7 cellular contexts compared by ENCODE assay signal in the genomic region with DNA sequence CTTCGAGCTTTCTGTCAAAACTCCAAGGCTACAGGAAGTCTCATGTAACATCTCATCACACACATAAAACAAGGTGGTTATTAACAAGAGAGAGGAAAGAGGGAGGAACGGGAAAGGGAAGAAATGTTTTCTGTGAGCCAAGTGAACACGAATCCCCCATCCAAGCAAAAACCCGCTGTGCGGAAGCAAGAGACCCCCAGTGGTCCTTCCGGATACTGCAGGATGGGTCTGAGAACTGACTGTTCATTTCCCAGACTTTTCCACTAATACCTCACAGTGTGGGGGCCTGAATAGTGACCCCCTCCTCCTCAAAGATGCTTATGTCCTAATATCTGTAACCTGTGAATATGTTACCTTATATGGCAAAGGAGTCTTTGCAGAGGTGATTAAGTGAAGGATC. TPM values are rescaled to one million over a fixed set of nuclear protein-coding genes. Genes with fewer than 3 reads are reported as not detected.
DNase-seq lines count a peak whose midpoint lies in the region; ATAC-seq and TF ChIP-seq lines count a peak whose summit lies in the region.

No MANE protein-coding gene starts in this region.

- no peak overlapping the region for H3K27ac Mint-ChIP-seq in immature natural killer cell

- H3K79me2 ChIP-seq in PC-9 (ENCODE audit: low read depth) (no peaks in the 10 kb centered on the region), smooth muscle cell (ENCODE audit: low read depth) (no peaks in the 10 kb centered on the region)

- no peaks in the 10 kb centered on the region for H4K20me1 ChIP-seq in PC-9 (ENCODE audit: insufficient read depth)
- no peaks in the 10 kb centered on the region for H4K20me1 ChIP-seq in smooth muscle cell (ENCODE audit: low read depth)

- H3K9me2 ChIP-seq in PC-9 (ENCODE audit: insufficient read depth), result no peaks in the 10 kb centered on the region

- WGBS in gastroesophageal sphincter (ENCODE audit: low coverage in 1 of 2), 2 donors, result 15 to 18% methylated on average over 4 to 6 of the region's 6 CpGs
- 19% methylated on average over 6 of the region's 6 CpGs for WGBS in smooth muscle cell (ENCODE audit: low lambda C conversion rate)

- no peaks in the 10 kb centered on the region for H3K4me1 Mint-ChIP-seq in immature natural killer cell

- TF ChIP-seq POLR2A in gastroesophageal sphincter (IDR thresholded peaks at IDR 0.05), result no peak

- intact Hi-C loops in PC-9 (cut with micrococcal nuclease; ENCODE audit: unreplicated experiment), result no loop called here

- no peak overlapping the region for H3K27ac ChIP-seq in PC-9
- H3K27ac ChIP-seq in gastroesophageal sphincter, result no peak overlapping the region
- H3K27ac ChIP-seq in smooth muscle cell (ENCODE audit: low read depth), result no peak overlapping the region

- peaks cover 2 to 8% (median 4%) of the 10 kb centered on the region in 3 donors for H3K27me3 Mint-ChIP-seq in immature natural killer cell (ENCODE audit: low read depth in 3 of 3)

- H3K4me2 ChIP-seq in PC-9 (no peak overlapping the region), smooth muscle cell (no peak overlapping the region)

- DNase-seq in H4 (ENCODE audit: low spot score) (peak; percentile 23), PC-9 (no peak), smooth muscle cell (lab: John Stamatoyannopoulos, UW; ENCODE audit: unreplicated experiment) (no peak), immature natural killer cell (no peak)

- no peaks in the 10 kb centered on the region for H3K9me3 Mint-ChIP-seq in immature natural killer cell

- POLR2A ChIA-PET in PC-9 (lab: Charles Lee; ENCODE audit: unreplicated experiment), result no interaction called here

- H3K4me3 Mint-ChIP-seq in immature natural killer cell, result no peak overlapping the region

- peaks cover 62% of the 10 kb centered on the region for H3K27me3 ChIP-seq in PC-9 (ENCODE audit: insufficient read depth, low read depth)
- no peaks in the 10 kb centered on the region for H3K27me3 ChIP-seq in gastroesophageal sphincter
- H3K27me3 ChIP-seq in smooth muscle cell (ENCODE audit: low read depth), result no peaks in the 10 kb centered on the region

- H3K4me3 ChIP-seq in PC-9 (no peak overlapping the region), gastroesophageal sphincter (no peak overlapping the region), smooth muscle cell (no peak overlapping the region)

- TF ChIP-seq EP300 in gastroesophageal sphincter (IDR thresholded peaks at IDR 0.05), result no peak

- CTCF ChIA-PET in PC-9 (lab: Charles Lee), result no interaction called here

- BruUV-seq in PC-9 (replicated peaks; lab: Mats Ljungman, UMichigan), result no TSS peak

- no peaks in the 10 kb centered on the region for H3K36me3 ChIP-seq in PC-9 (ENCODE audit: low read depth)
- no peaks in the 10 kb centered on the region for H3K36me3 ChIP-seq in gastroesophageal sphincter
- H3K36me3 ChIP-seq in smooth muscle cell (ENCODE audit: low read depth), result no peaks in the 10 kb centered on the region

- no peak overlapping the region for H3K9ac ChIP-seq in smooth muscle cell (ENCODE audit: low read depth)

- H3K4me1 ChIP-seq in PC-9 (replicated peaks; ENCODE audit: insufficient read depth) (no peaks in the 10 kb centered on the region), gastroesophageal sphincter (no peaks in the 10 kb centered on the region), smooth muscle cell (ENCODE audit: low read depth) (no peaks in the 10 kb centered on the region)

- no peak for ATAC-seq in gastroesophageal sphincter
- no peak for ATAC-seq in GM18519 (IDR thresholded peaks at IDR 0.05; ENCODE audit: low FRiP score, unreplicated experiment)
- no peak for ATAC-seq in HG03045 (IDR thresholded peaks at IDR 0.05; ENCODE audit: unreplicated experiment)

- H2AFZ ChIP-seq in PC-9 (no peak overlapping the region), smooth muscle cell (ENCODE audit: low read depth) (no peak overlapping the region)

- no peaks in the 10 kb centered on the region for H3K36me3 Mint-ChIP-seq in immature natural killer cell

- H3F3A ChIP-seq in PC-9 (ENCODE audit: insufficient read depth, low read depth), result no peaks in the 10 kb centered on the region
- peaks cover 7% of the 10 kb centered on the region for H3F3A ChIP-seq in smooth muscle cell (ENCODE audit: low read depth)

- H3K9me3 ChIP-seq in PC-9 (ENCODE audit: insufficient read depth, low read depth), result no peaks in the 10 kb centered on the region; the same call in 1 of the 2 replicates
- H3K9me3 ChIP-seq in gastroesophageal sphincter, result no peaks in the 10 kb centered on the region
- no peaks in the 10 kb centered on the region for H3K9me3 ChIP-seq in smooth muscle cell (replicated peaks; ENCODE audit: low read depth)

- TF ChIP-seq CTCF in PC-9 (conservative IDR thresholded peaks at IDR 0.05) (peak; percentile 61), gastroesophageal sphincter (IDR thresholded peaks at IDR 0.05) (peak in 3 of 4 experiments; percentile 17 to 58 (median 42)), smooth muscle cell (IDR thresholded peaks at IDR 0.05; ENCODE audit: borderline replicate concordance, insufficient read depth, poor library complexity, severe bottlenecking) (peak; percentile 46)

RNA-seq across cellular contexts. Expression of gene DIPK1C, which starts 19.0 kb away (rescaled TPM):
- 1.6 TPM in 1 of 2 replicates, not detected in the other for total RNA-seq in H4 (2014; rRNA removed; shearing (Covaris generic))
- total RNA-seq in PC-9 (2021), result not detected in 2 replicates
- under 1 TPM in 2 of 4 donors, not detected in 2; 0.13 to 0.42 TPM for total RNA-seq in gastroesophageal sphincter
- not detected in 2 replicates for total RNA-seq in smooth muscle cell
- not detected in 2 replicates for polyA plus RNA-seq in smooth muscle cell
- not detected for polyA plus RNA-seq in immature natural killer cell

RNA-seq across cellular contexts. Expression of gene CNDP2, which starts 20.0 kb away (rescaled TPM):
- total RNA-seq in H4 (2014; rRNA removed; shearing (Covaris generic)), result 42.9 and 57.3 TPM in 2 replicates
- total RNA-seq in PC-9 (2021) (161 and 183 TPM in 2 replicates), gastroesophageal sphincter (10 to 100 TPM; 37.5 to 48.9 (median 48.0) TPM), smooth muscle cell (48.0 and 73.4 TPM in 2 replicates)
- polyA plus RNA-seq in smooth muscle cell (64.1 and 81.1 TPM in 2 replicates), immature natural killer cell (100 to 1,000 TPM; 117 to 187 (median 182) TPM)

RNA-seq across cellular contexts. Expression of gene CNDP1, which starts 58.1 kb away (rescaled TPM):
- not detected in 2 replicates for total RNA-seq in H4 (2014; rRNA removed; shearing (Covaris generic))
- total RNA-seq in PC-9 (2021), result not detected in 2 replicates
- under 1 TPM in 1 of 4 donors, not detected in 3; 0.15 TPM for total RNA-seq in gastroesophageal sphincter
- total RNA-seq in smooth muscle cell, result 0.18 TPM in 1 of 2 replicates, not detected in the other
- polyA plus RNA-seq in smooth muscle cell, result not detected in 2 replicates
- not detected for polyA plus RNA-seq in immature natural killer cell
